ENCODE assay signal across 24 cellular contexts in genomic region chr11:15710593-15711260, GRCh38.
A peak's percentile ranks its signal among the peaks of the same experiment; 100 is the strongest.
DNase-seq lines count a peak whose midpoint lies in the region.
"Had no signal": no experiment of that assay in that cellular context is flagged by ENCODE, and none has a peak within 500 bp of the region (broad histone marks: within the 10 kb centered on the region; RNA-seq: fewer than 3 reads in every experiment).

No MANE protein-coding gene starts in this region.

- H3K27ac Mint-ChIP-seq in activated CD4-positive, alpha-beta memory T cell treated with anti-CD3 and anti-CD28 coated beads, Interleukin-2, amount 10 ng/mL, durations not matched to agents 7 days and 5 days = no peak overlapping the region
- H3K27ac Mint-ChIP-seq: activated CD8-positive, alpha-beta T cell treated with anti-CD3 and anti-CD28 coated beads for 36 hours; CD4-positive, alpha-beta memory T cell; progenitor cell of endocrine pancreas; stimulated activated naive B cell treated with anti-CD40 and anti-IgM and Interleukin-4, amounts not matched to agents 10 μg/mL and 1 μg/mL and 100 μg/mL, for 72 hours had no signal

- no peak overlapping the region for H3K9ac ChIP-seq in skeletal muscle tissue (ENCODE audit: low read depth in 1 of 3, low read length in 3 of 3)

- no peaks in the 10 kb centered on the region for H3K9me3 ChIP-seq in skeletal muscle tissue (ENCODE audit: control insufficient read depth in 3 of 3, low read length in 3 of 3)
- H3K9me3 ChIP-seq: adrenal gland, thoracic aorta had no signal

- CTCF ChIA-PET in activated CD4-positive, alpha-beta memory T cell treated with anti-CD3 and anti-CD28 coated beads, Interleukin-2, amount 10 ng/mL, durations not matched to agents 7 days and 5 days (lab: Charles Lee) = no interaction called here

- POLR2A ChIA-PET in activated CD4-positive, alpha-beta memory T cell treated with anti-CD3 and anti-CD28 coated beads, Interleukin-2, amount 10 ng/mL, durations not matched to agents 7 days and 5 days (lab: Charles Lee) = no interaction called here

- H3K4me1 ChIP-seq in skeletal muscle tissue (ENCODE audit: control insufficient read depth in 3 of 3, insufficient read depth in 3 of 3, low read length in 3 of 3) = peaks cover 23 to 32% (median 24%) of the 10 kb centered on the region in 3 donors
- H3K4me1 ChIP-seq: adrenal gland, left lung had no signal

- H3K4me1 Mint-ChIP-seq in activated CD4-positive, alpha-beta memory T cell treated with anti-CD3 and anti-CD28 coated beads, Interleukin-2, amount 10 ng/mL, durations not matched to agents 7 days and 5 days = no peaks in the 10 kb centered on the region
- H3K4me1 Mint-ChIP-seq: CD4-positive, alpha-beta memory T cell; stimulated activated naive B cell treated with anti-CD40 and anti-IgM and Interleukin-4, amounts not matched to agents 10 μg/mL and 1 μg/mL and 100 μg/mL, for 72 hours had no signal

- H3K27me3 Mint-ChIP-seq in activated CD4-positive, alpha-beta memory T cell treated with anti-CD3 and anti-CD28 coated beads, Interleukin-2, amount 10 ng/mL, durations not matched to agents 7 days and 5 days = no peaks in the 10 kb centered on the region
- H3K27me3 Mint-ChIP-seq: CD4-positive, alpha-beta memory T cell; stimulated activated naive B cell treated with anti-CD40 and anti-IgM and Interleukin-4, amounts not matched to agents 10 μg/mL and 1 μg/mL and 100 μg/mL, for 72 hours had no signal

- peaks cover 2% of the 10 kb centered on the region for H3K9me3 Mint-ChIP-seq in activated CD4-positive, alpha-beta memory T cell treated with anti-CD3 and anti-CD28 coated beads, Interleukin-2, amount 10 ng/mL, durations not matched to agents 7 days and 5 days

- peak; percentile 6 for DNase-seq in NCI-H1436 (lab: John Stamatoyannopoulos, UW)
- DNase-seq in NCI-H1436 treated with DMSO at 0.1 percent for 48 hours (lab: John Stamatoyannopoulos, UW) = no peak
- peak; percentile 95 for DNase-seq in NCI-H524 treated with DMSO at 0.1 percent for 48 hours (lab: John Stamatoyannopoulos, UW)
- peak; percentile 42 for DNase-seq in inferior parietal cortex (ENCODE audit: extremely low spot score)
- DNase-seq in nucleus accumbens (lab: John Stamatoyannopoulos, UW) = no peak
- no peak for DNase-seq in activated CD4-positive, alpha-beta memory T cell treated with anti-CD3 and anti-CD28 coated beads, Interleukin-2, amount 10 ng/mL, durations not matched to agents 7 days and 5 days
- DNase-seq in dermis blood vessel endothelial cell = no peak
- DNase-seq: 8988T; activated CD4-positive, CD25-positive, alpha-beta regulatory T cell; activated CD8-positive, alpha-beta T cell treated with anti-CD3 and anti-CD28 coated beads for 36 hours; activated T-cell treated with anti-CD3 and anti-CD28 coated beads for 4 hours; adrenal gland; CD4-positive, alpha-beta memory T cell; DMS53; left lung; midbrain; NCI-H2029 treated with DMSO at 0.1 percent for 48 hours; NCI-H526 treated with DMSO at 0.1 percent for 48 hours; stimulated activated naive B cell treated with anti-CD40 and anti-IgM and Interleukin-4, amounts not matched to agents 10 μg/mL and 1 μg/mL and 100 μg/mL, for 72 hours; T1000 had no signal

- H3K4me3 Mint-ChIP-seq in activated CD4-positive, alpha-beta memory T cell treated with anti-CD3 and anti-CD28 coated beads, Interleukin-2, amount 10 ng/mL, durations not matched to agents 7 days and 5 days = no peak overlapping the region
- H3K4me3 Mint-ChIP-seq: activated CD8-positive, alpha-beta T cell treated with anti-CD3 and anti-CD28 coated beads for 36 hours; CD4-positive, alpha-beta memory T cell; stimulated activated naive B cell treated with anti-CD40 and anti-IgM and Interleukin-4, amounts not matched to agents 10 μg/mL and 1 μg/mL and 100 μg/mL, for 72 hours had no signal

- peak overlapping the region; percentile 48 for H3K27ac ChIP-seq in skeletal muscle tissue (ENCODE audit: low read depth, low read length)
- H3K27ac ChIP-seq: adrenal gland, left lung had no signal

- no peaks in the 10 kb centered on the region for H3K36me3 Mint-ChIP-seq in activated CD4-positive, alpha-beta memory T cell treated with anti-CD3 and anti-CD28 coated beads, Interleukin-2, amount 10 ng/mL, durations not matched to agents 7 days and 5 days (ENCODE audit: low read depth)
- H3K36me3 Mint-ChIP-seq: CD4-positive, alpha-beta memory T cell; stimulated activated naive B cell treated with anti-CD40 and anti-IgM and Interleukin-4, amounts not matched to agents 10 μg/mL and 1 μg/mL and 100 μg/mL, for 72 hours had no signal

- H3K27me3 ChIP-seq in skeletal muscle tissue (ENCODE audit: control insufficient read depth in 3 of 3, insufficient read depth in 3 of 3, low read length in 3 of 3) = no peaks in the 10 kb centered on the region
- H3K27me3 ChIP-seq: adrenal gland, left lung had no signal

- no peaks in the 10 kb centered on the region for H3K36me3 ChIP-seq in skeletal muscle tissue (ENCODE audit: control insufficient read depth in 3 of 3, insufficient read depth in 3 of 3, low read length in 3 of 3)
- H3K36me3 ChIP-seq: adrenal gland, left lung, thoracic aorta had no signal

- H3K4me3 ChIP-seq in skeletal muscle tissue (ENCODE audit: low read length in 3 of 3) = no peak overlapping the region
- H3K4me3 ChIP-seq: adrenal gland, left lung, smooth muscle cell, thoracic aorta had no signal

Comparison
In these comparisons a context has a peak if more than half of its experiments do, and no peak if none do; other contexts are left out.
1. DNase-seq: peak in NCI-H1436 (single experiment), NCI-H524 treated with DMSO at 0.1 percent for 48 hours (single experiment) and inferior parietal cortex (single experiment); none in NCI-H1436 treated with DMSO at 0.1 percent for 48 hours (single experiment), nucleus accumbens (0 of 56), activated CD4-positive, alpha-beta memory T cell treated with anti-CD3 and anti-CD28 coated beads, Interleukin-2, amount 10 ng/mL, durations not matched to agents 7 days and 5 days (single experiment) and dermis blood vessel endothelial cell (single experiment).